In the genomic region with DNA sequence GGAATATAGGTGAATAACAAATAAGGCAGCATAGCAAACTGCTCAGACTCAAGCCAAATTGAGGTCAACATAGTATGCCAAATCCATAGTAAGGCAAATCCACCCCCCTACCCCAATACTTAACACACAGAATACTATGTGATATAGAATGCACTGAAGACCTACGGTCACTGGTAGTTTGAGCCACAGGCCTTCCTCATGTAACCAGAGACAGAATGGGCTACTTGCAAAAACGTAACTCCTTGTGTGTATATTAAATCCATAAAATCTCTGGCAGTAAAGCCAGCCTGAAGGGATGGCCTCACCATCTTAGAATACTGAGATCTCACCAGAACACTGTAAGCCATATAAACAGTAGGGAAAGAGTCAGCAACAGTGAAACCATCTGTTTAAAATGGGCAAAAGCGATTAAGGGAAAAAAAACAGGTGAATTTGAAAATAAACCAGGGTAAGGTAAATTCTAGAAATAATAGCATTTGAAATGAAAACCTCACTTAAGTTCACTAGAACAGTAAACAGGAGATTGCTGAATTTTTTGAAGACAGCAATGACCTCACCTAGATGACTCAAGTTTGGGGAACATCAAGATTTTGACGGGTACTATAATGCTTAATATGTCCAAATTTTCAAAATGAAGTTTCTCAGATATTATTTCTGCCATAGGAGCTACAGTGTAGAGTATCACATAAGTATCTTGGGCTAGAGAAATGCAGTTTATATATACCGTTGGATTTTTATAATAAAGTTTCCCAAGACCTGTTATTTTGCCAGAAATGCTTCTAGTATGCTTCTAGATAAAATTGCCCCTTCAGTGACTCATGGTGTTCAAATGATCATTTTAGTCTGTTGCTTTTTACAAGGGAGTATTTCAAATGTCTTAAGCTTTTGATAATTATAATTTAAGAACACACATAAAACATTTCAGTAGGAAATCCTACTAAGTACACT, we compare ENCODE assay signal across 12 cellular contexts. TPM values are rescaled to one million over a fixed set of nuclear protein-coding genes. Genes with fewer than 3 reads are reported as not detected.
DNase-seq lines count a peak whose midpoint lies in the region; ATAC-seq and TF ChIP-seq lines count a peak whose summit lies in the region.
"Had no signal": no experiment of that assay in that cellular context is flagged by ENCODE, and none has a peak within 500 bp of the region (broad histone marks: within the 10 kb centered on the region; RNA-seq: fewer than 3 reads in every experiment).

No MANE protein-coding gene starts in this region.

- TF ChIP-seq CTCF in PC-9 (conservative IDR thresholded peaks at IDR 0.05) (no peak), right atrium auricular region (IDR thresholded peaks at IDR 0.05) (no peak)

- no peaks in the 10 kb centered on the region for H3K9me2 ChIP-seq in PC-9 (ENCODE audit: insufficient read depth)

- H3K9me3 ChIP-seq in PC-9 (ENCODE audit: insufficient read depth, low read depth) (no peaks in the 10 kb centered on the region), right atrium auricular region (no peaks in the 10 kb centered on the region)
- H3K9me3 ChIP-seq: BLaER1 treated with 17β-estradiol and CSF1 and Interleukin-3, amounts not matched to agents 10 nM and 100 nM; heart left ventricle; spleen had no signal

- no peak overlapping the region for H2AFZ ChIP-seq in PC-9

- peaks cover 100% of the 10 kb centered on the region for H3F3A ChIP-seq in PC-9 (ENCODE audit: insufficient read depth, low read depth)

- no TSS peak for BruUV-seq in PC-9 (replicated peaks; lab: Mats Ljungman, UMichigan)

- H3K4me1 ChIP-seq in PC-9 (replicated peaks; ENCODE audit: insufficient read depth) (peaks cover 3% of the 10 kb centered on the region; the same call in 1 of the 2 replicates), right atrium auricular region (peaks cover 0 to 19% of the 10 kb centered on the region in 2 donors)

- intact Hi-C loops in PC-9 (cut with micrococcal nuclease; ENCODE audit: unreplicated experiment) = no loop called here

- no peak overlapping the region for H3K4me2 ChIP-seq in PC-9
- H3K4me2 ChIP-seq: BLaER1 treated with 17β-estradiol and CSF1 and Interleukin-3, amounts not matched to agents 10 nM and 100 nM had no signal

- peak; percentile 11 for ATAC-seq in activated T-cell treated with anti-CD3 and anti-CD28 coated beads, Interleukin-2, amount 50 U/mL, for 4 hours
- ATAC-seq in effector memory CD8-positive, alpha-beta T cell (replicated peaks) = peak; percentile 11
- peak; percentile 19 for ATAC-seq in stimulated activated naive CD8-positive, alpha-beta T cell treated with anti-CD3 and anti-CD28 coated beads, Interleukin-15, amount 100 ng/mL, for 72 hours

- no peak for DNase-seq in activated T-cell treated with anti-CD3 and anti-CD28 coated beads, Interleukin-2, amount 50 U/mL, for 4 hours
- DNase-seq in activated T-cell treated with anti-CD3 and anti-CD28 coated beads, Interleukin-2, amount 50 U/mL, for 1 hour = no peak
- DNase-seq in PC-9 = no peak
- DNase-seq in effector memory CD8-positive, alpha-beta T cell = no peak
- no peak for DNase-seq in stimulated activated naive CD8-positive, alpha-beta T cell treated with anti-CD3 and anti-CD28 coated beads, Interleukin-15, amount 100 ng/mL, for 72 hours
- DNase-seq in NCI-H446 treated with DMSO at 0.1 percent for 48 hours (lab: John Stamatoyannopoulos, UW) = no peak
- DNase-seq in right atrium auricular region (ENCODE audit: low spot score) = no peak
- DNase-seq in NCI-H774 (lab: John Stamatoyannopoulos, UW) = no peak
- DNase-seq: heart left ventricle, spleen had no signal

- H3K36me3 ChIP-seq in PC-9 (ENCODE audit: low read depth) (peaks cover 63% of the 10 kb centered on the region), right atrium auricular region (peaks cover 56% of the 10 kb centered on the region)

- peak overlapping the region; percentile 21 for H3K4me3 Mint-ChIP-seq in activated T-cell treated with anti-CD3 and anti-CD28 coated beads, Interleukin-2, amount 50 U/mL, for 4 hours
- H3K4me3 Mint-ChIP-seq in effector memory CD8-positive, alpha-beta T cell = peak overlapping the region in 1 of 2 donors; percentile 33
- peak overlapping the region; percentile 19 to 23 for H3K4me3 Mint-ChIP-seq in stimulated activated naive CD8-positive, alpha-beta T cell treated with anti-CD3 and anti-CD28 coated beads, Interleukin-15, amount 100 ng/mL, for 72 hours

- H3K27ac ChIP-seq in PC-9 = peak overlapping the region; percentile 41
- no peak overlapping the region for H3K27ac ChIP-seq in right atrium auricular region
- H3K27ac ChIP-seq: RWPE1 had no signal

- POLR2A ChIA-PET in PC-9 (lab: Charles Lee; ENCODE audit: unreplicated experiment) = no interaction called here

- H3K27me3 ChIP-seq in PC-9 (ENCODE audit: insufficient read depth, low read depth) = no peaks in the 10 kb centered on the region
- H3K27me3 ChIP-seq in right atrium auricular region = no peaks in the 10 kb centered on the region
- H3K27me3 ChIP-seq: BLaER1 treated with 17β-estradiol and CSF1 and Interleukin-3, amounts not matched to agents 10 nM and 100 nM; heart left ventricle; spleen had no signal

- peak overlapping the region; percentile 81 to 89 for H3K27ac Mint-ChIP-seq in effector memory CD8-positive, alpha-beta T cell
- peak overlapping the region; percentile 79 to 94 for H3K27ac Mint-ChIP-seq in stimulated activated naive CD8-positive, alpha-beta T cell treated with anti-CD3 and anti-CD28 coated beads, Interleukin-15, amount 100 ng/mL, for 72 hours

- no peaks in the 10 kb centered on the region for H3K27me3 Mint-ChIP-seq in activated T-cell treated with anti-CD3 and anti-CD28 coated beads, Interleukin-2, amount 50 U/mL, for 4 hours (ENCODE audit: low read depth)
- no peaks in the 10 kb centered on the region for H3K27me3 Mint-ChIP-seq in effector memory CD8-positive, alpha-beta T cell
- no peaks in the 10 kb centered on the region for H3K27me3 Mint-ChIP-seq in stimulated activated naive CD8-positive, alpha-beta T cell treated with anti-CD3 and anti-CD28 coated beads, Interleukin-15, amount 100 ng/mL, for 72 hours

- peaks cover 31% of the 10 kb centered on the region for H3K79me2 ChIP-seq in PC-9 (ENCODE audit: low read depth)

- H3K36me3 Mint-ChIP-seq in activated T-cell treated with anti-CD3 and anti-CD28 coated beads, Interleukin-2, amount 50 U/mL, for 4 hours (ENCODE audit: insufficient read depth) = peaks cover 60% of the 10 kb centered on the region
- peaks cover 83% of the 10 kb centered on the region for H3K36me3 Mint-ChIP-seq in effector memory CD8-positive, alpha-beta T cell (ENCODE audit: insufficient read depth)

- H3K9me3 Mint-ChIP-seq in activated T-cell treated with anti-CD3 and anti-CD28 coated beads, Interleukin-2, amount 50 U/mL, for 4 hours = no peaks in the 10 kb centered on the region
- H3K9me3 Mint-ChIP-seq in effector memory CD8-positive, alpha-beta T cell = no peaks in the 10 kb centered on the region
- H3K9me3 Mint-ChIP-seq in stimulated activated naive CD8-positive, alpha-beta T cell treated with anti-CD3 and anti-CD28 coated beads, Interleukin-15, amount 100 ng/mL, for 72 hours = no peaks in the 10 kb centered on the region

- H4K20me1 ChIP-seq in PC-9 (ENCODE audit: insufficient read depth) = peaks cover 53% of the 10 kb centered on the region

- CTCF ChIA-PET in PC-9 (lab: Charles Lee) = interaction anchor here (0.6 to 2.6 kb wide), 2 partner anchors 11 to 99 kb away, joined by 3 to 16 read pairs; no protein-coding TSS in a partner anchor

- H3K4me3 ChIP-seq in PC-9 = no peak overlapping the region
- H3K4me3 ChIP-seq in right atrium auricular region = no peak overlapping the region
- H3K4me3 ChIP-seq: BLaER1 treated with 17β-estradiol and CSF1 and Interleukin-3, amounts not matched to agents 10 nM and 100 nM; heart left ventricle; spleen had no signal

- H3K4me1 Mint-ChIP-seq in activated T-cell treated with anti-CD3 and anti-CD28 coated beads, Interleukin-2, amount 50 U/mL, for 4 hours (ENCODE audit: low read depth) = peaks cover 70% of the 10 kb centered on the region
- peaks cover 35 to 71% of the 10 kb centered on the region in 2 donors for H3K4me1 Mint-ChIP-seq in effector memory CD8-positive, alpha-beta T cell (ENCODE audit: low read depth in 2 of 2)
- peaks cover 87% of the 10 kb centered on the region for H3K4me1 Mint-ChIP-seq in stimulated activated naive CD8-positive, alpha-beta T cell treated with anti-CD3 and anti-CD28 coated beads, Interleukin-15, amount 100 ng/mL, for 72 hours

RNA-seq across cellular contexts. Expression of a gene that starts 13.9 kb away (rescaled TPM):
- total RNA-seq in activated T-cell treated with anti-CD3 and anti-CD28 coated beads, Interleukin-2, amount 50 U/mL, for 4 hours = 100 to 1,000 TPM; 912 to 975 (median 924) TPM
- total RNA-seq in PC-9 (2021) (526 and 792 TPM in 2 replicates), right atrium auricular region (100 to 1,000 TPM; 124 to 160 TPM)

RNA-seq across cellular contexts. Expression of a gene that starts 14.9 kb away (rescaled TPM):
- 100 to 1,000 TPM; 246 to 278 (median 267) TPM for total RNA-seq in activated T-cell treated with anti-CD3 and anti-CD28 coated beads, Interleukin-2, amount 50 U/mL, for 4 hours
- total RNA-seq in PC-9 (2021) (282 and 308 TPM in 2 replicates), right atrium auricular region (10 to 100 TPM; 37.9 to 43.3 TPM)

RNA-seq across cellular contexts. Expression of a gene that starts 34.6 kb away (rescaled TPM):
- total RNA-seq in activated T-cell treated with anti-CD3 and anti-CD28 coated beads, Interleukin-2, amount 50 U/mL, for 4 hours = 10 to 100 TPM; 34.1 to 53.7 (median 46.5) TPM
- total RNA-seq in PC-9 (2021) (44.2 and 49.1 TPM in 2 replicates), right atrium auricular region (1 to 10 TPM in 1 of 2 donors, under 1 TPM in 1; 0.63 to 1.8 TPM)

Comparison
In these comparisons a context has a peak if more than half of its experiments do, and no peak if none do; other contexts are left out.
1. RNA of a gene that starts 34.6 kb away (total RNA-seq): 44.2 to 49.1 TPM in PC-9 and 34.1 to 53.7 TPM in activated T-cell treated with anti-CD3 and anti-CD28 coated beads, Interleukin-2, amount 50 U/mL, for 4 hours; 0.63 to 1.8 TPM in right atrium auricular region; every median in the first group is over 10 times any median in the second.
2. Peak in every context shown above with its lines, with median percentiles within 50 percentile points of each other: ATAC-seq.